ENCODE assay signal across 1 cellular context in genomic region chr16:30953511-30954124, GRCh38.
TF ChIP-seq lines count a peak whose summit lies in the region.

No MANE protein-coding gene starts in this region.

TF ChIP-seq in HepG2, 621 proteins besides CTCF, POLR2A, EP300 and RAD21 (continued from another document and continues in another):
- peak; percentile 65; the same call in 1 of the 2 replicates for TF ChIP-seq PRDM10 (CRISPR knock-in tag; IDR thresholded peaks at IDR 0.05; ENCODE audit: low read depth)
- peak; percentile 76; the same call in 1 of the 2 replicates for TF ChIP-seq TBX2 (CRISPR knock-in tag; IDR thresholded peaks at IDR 0.05; ENCODE audit: borderline replicate concordance)
- no peak for TF ChIP-seq ZNF3 (CRISPR knock-in tag; IDR thresholded peaks at IDR 0.05)
- TF ChIP-seq ZBTB20 (CRISPR knock-in tag; IDR thresholded peaks at IDR 0.05; ENCODE audit: borderline replicate concordance, low read depth): 0 out of 2 replicates have a peak, but pooled peaks have one; percentile 60
- no peak; the same call in 1 of the 2 replicates for TF ChIP-seq KDM5A (IDR thresholded peaks at IDR 0.05; ENCODE audit: borderline replicate concordance, low read length)
- TF ChIP-seq TEAD3 (CRISPR knock-in tag; optimal IDR thresholded peaks at IDR 0.05; ENCODE audit: borderline replicate concordance): peak; percentile 33
- peak; percentile 66 for TF ChIP-seq SMC3 (IDR thresholded peaks at IDR 0.05; ENCODE audit: low read length)
- 0 out of 2 replicates have a peak, but pooled peaks have one; percentile 6 for TF ChIP-seq ZNF629 (CRISPR knock-in tag; conservative IDR thresholded peaks at IDR 0.05)
- TF ChIP-seq ESRRA (CRISPR knock-in tag; IDR thresholded peaks at IDR 0.05; ENCODE audit: low read depth): peak; percentile 80
- TF ChIP-seq ZNF20 (CRISPR knock-in tag; IDR thresholded peaks at IDR 0.05): no peak
- TF ChIP-seq DNMT1 (CRISPR knock-in tag; IDR thresholded peaks at IDR 0.05): peak; percentile 41; the same call in 1 of the 2 replicates
- no peak for TF ChIP-seq ZNF260 (CRISPR knock-in tag; IDR thresholded peaks at IDR 0.05; ENCODE audit: borderline replicate concordance, low read depth)
- TF ChIP-seq RXRB (CRISPR knock-in tag; IDR thresholded peaks at IDR 0.05; ENCODE audit: borderline replicate concordance): peak; percentile 86
- peak; percentile 86; the same call in 1 of the 2 replicates for TF ChIP-seq ZNF512B (CRISPR knock-in tag; IDR thresholded peaks at IDR 0.05; ENCODE audit: borderline replicate concordance)
- TF ChIP-seq TFDP2 (CRISPR knock-in tag; IDR thresholded peaks at IDR 0.05): peak; percentile 33; the same call in 1 of the 2 replicates
- TF ChIP-seq RBFOX2 (IDR thresholded peaks at IDR 0.05; ENCODE audit: low read depth, low read length): 0 out of 2 replicates have a peak, but pooled peaks have one; percentile 46
- no peak; the same call in 1 of the 2 replicates for TF ChIP-seq IRX3 (CRISPR knock-in tag; IDR thresholded peaks at IDR 0.05; ENCODE audit: borderline replicate concordance, low read depth)
- TF ChIP-seq CHD4 (IDR thresholded peaks at IDR 0.05; ENCODE audit: borderline replicate concordance, low read length): no peak; the same call in 1 of the 2 replicates
- peak; percentile 67; the same call in 1 of the 2 replicates for TF ChIP-seq HNF1B (CRISPR knock-in tag; IDR thresholded peaks at IDR 0.05)
- peak; percentile 76 for TF ChIP-seq HIC2 (CRISPR knock-in tag; IDR thresholded peaks at IDR 0.05; ENCODE audit: low read depth)
- TF ChIP-seq ZFP1 (CRISPR knock-in tag; IDR thresholded peaks at IDR 0.05): no peak
- no peak for TF ChIP-seq SATB2 (CRISPR knock-in tag; IDR thresholded peaks at IDR 0.05)
- no peak for TF ChIP-seq ZNF878 (CRISPR knock-in tag; IDR thresholded peaks at IDR 0.05)
- TF ChIP-seq RXRA (CRISPR knock-in tag; IDR thresholded peaks at IDR 0.05): peak; percentile 84
- no peak for TF ChIP-seq SMARCC2 (IDR thresholded peaks at IDR 0.05)
- TF ChIP-seq TERF1 (CRISPR knock-in tag; IDR thresholded peaks at IDR 0.05): no peak
- TF ChIP-seq ZNF121 (CRISPR knock-in tag; IDR thresholded peaks at IDR 0.05): no peak
- no peak for TF ChIP-seq ZNF430 (CRISPR knock-in tag; IDR thresholded peaks at IDR 0.05)
- no peak for TF ChIP-seq ZNF704 (CRISPR knock-in tag; IDR thresholded peaks at IDR 0.05; ENCODE audit: borderline replicate concordance)
- TF ChIP-seq STAG1 (CRISPR knock-in tag; IDR thresholded peaks at IDR 0.05): peak; percentile 88
- TF ChIP-seq MYNN (CRISPR knock-in tag; IDR thresholded peaks at IDR 0.05; ENCODE audit: low read depth): no peak
- no peak for TF ChIP-seq E2F5 (CRISPR knock-in tag; conservative IDR thresholded peaks at IDR 0.05)
- TF ChIP-seq RARA (CRISPR knock-in tag; IDR thresholded peaks at IDR 0.05): peak; percentile 32
- no peak for TF ChIP-seq PCBP2 (optimal IDR thresholded peaks at IDR 0.05; ENCODE audit: low read depth, low read length, poor library complexity, severe bottlenecking)
- peak; percentile 73; the same call in 1 of the 2 replicates for TF ChIP-seq ZNF251 (CRISPR knock-in tag; IDR thresholded peaks at IDR 0.05)
- peak; percentile 90 for TF ChIP-seq ZNF687 (CRISPR knock-in tag; IDR thresholded peaks at IDR 0.05)
- TF ChIP-seq ZMAT3 (CRISPR knock-in tag; conservative IDR thresholded peaks at IDR 0.05): peak; percentile 90; the same call in 1 of the 2 replicates
- no peak for TF ChIP-seq CERS6 (CRISPR knock-in tag; IDR thresholded peaks at IDR 0.05)
- no peak for TF ChIP-seq MIER2 (CRISPR knock-in tag; IDR thresholded peaks at IDR 0.05)
- no peak for TF ChIP-seq NCOA5 (CRISPR knock-in tag; IDR thresholded peaks at IDR 0.05)
- TF ChIP-seq CBX1 (IDR thresholded peaks at IDR 0.05; ENCODE audit: low read depth): no peak
